In genomic region chr14:90062852-90063539, GRCh38 we compare ENCODE assay signal across 10 cellular contexts. TPM values are rescaled to one million over a fixed set of nuclear protein-coding genes. Genes with fewer than 3 reads are reported as not detected.
DNase-seq lines count a peak whose midpoint lies in the region; ATAC-seq and TF ChIP-seq lines count a peak whose summit lies in the region.
"Had no signal": no experiment of that assay in that cellular context is flagged by ENCODE, and none has a peak within 500 bp of the region (broad histone marks: within the 10 kb centered on the region; RNA-seq: fewer than 3 reads in every experiment).

No MANE protein-coding gene starts in this region.

- intact Hi-C loops in natural killer cell (cut with micrococcal nuclease), result no loop called here

- H3K4me3 Mint-ChIP-seq in IgD-negative memory B cell, result peak overlapping the region; percentile 84 to 96 (median 88)
- H3K4me3 Mint-ChIP-seq in chondrocyte (ENCODE audit: unreplicated experiment), result peak overlapping the region; percentile 61
- H3K4me3 Mint-ChIP-seq in natural killer cell, result peak overlapping the region; percentile 87

- H3K27me3 Mint-ChIP-seq in IgD-negative memory B cell, result peaks cover 46% of the 10 kb centered on the region
- peaks cover 68% of the 10 kb centered on the region for H3K27me3 Mint-ChIP-seq in chondrocyte (ENCODE audit: low read depth)
- H3K27me3 Mint-ChIP-seq in natural killer cell (ENCODE audit: low read depth in 2 of 2), result peaks cover 51 to 64% of the 10 kb centered on the region in 2 donors

- TF ChIP-seq CTCF in chondrocyte (IDR thresholded peaks at IDR 0.05) (no peak), natural killer cell (IDR thresholded peaks at IDR 0.05) (no peak)

- H3K4me1 Mint-ChIP-seq in IgD-negative memory B cell (peaks cover 15 to 27% (median 21%) of the 10 kb centered on the region in 3 donors), chondrocyte (ENCODE audit: low read depth) (peaks cover 13% of the 10 kb centered on the region), natural killer cell (peaks cover 16 to 27% of the 10 kb centered on the region in 2 donors)

- no peak for ATAC-seq in natural killer cell
- ATAC-seq in HG03025 (IDR thresholded peaks at IDR 0.05; ENCODE audit: low FRiP score, unreplicated experiment), result no peak

- H3K9me3 Mint-ChIP-seq in IgD-negative memory B cell (peaks cover 2 to 11% (median 6%) of the 10 kb centered on the region in 3 donors), chondrocyte (ENCODE audit: low read depth) (peaks cover 12% of the 10 kb centered on the region), natural killer cell (no peaks in the 10 kb centered on the region)

- DNase-seq in CD1c-positive myeloid dendritic cell (ENCODE audit: extremely low spot score), result peak; percentile 89
- no peak for DNase-seq in chondrocyte (ENCODE audit: low spot score)
- no peak for DNase-seq in natural killer cell
- DNase-seq in anterior cingulate cortex (lab: John Stamatoyannopoulos, UW), result no peak
- no peak for DNase-seq in occipital lobe (lab: John Stamatoyannopoulos, UW)
- DNase-seq in iPS-NIHi7 (ENCODE audit: extremely low spot score), result no peak
- DNase-seq: DND-41, Right ventricle myocardium superior had no signal

- H3K36me3 Mint-ChIP-seq in IgD-negative memory B cell (peaks cover 3% of the 10 kb centered on the region), chondrocyte (ENCODE audit: low read depth) (peaks cover 4% of the 10 kb centered on the region), natural killer cell (peaks cover 9% of the 10 kb centered on the region)

- H3K27ac Mint-ChIP-seq in IgD-negative memory B cell, result no peak overlapping the region
- no peak overlapping the region for H3K27ac Mint-ChIP-seq in chondrocyte (ENCODE audit: unreplicated experiment)
- no peak overlapping the region for H3K27ac Mint-ChIP-seq in natural killer cell

RNA-seq across cellular contexts. Expression of gene KCNK13, which starts 1.2 kb away (rescaled TPM):
- not detected for polyA plus RNA-seq in IgD-negative memory B cell
- total RNA-seq in chondrocyte (not detected in 3 replicates), natural killer cell (not detected), occipital lobe (1.2 TPM)
